In the genomic region with DNA sequence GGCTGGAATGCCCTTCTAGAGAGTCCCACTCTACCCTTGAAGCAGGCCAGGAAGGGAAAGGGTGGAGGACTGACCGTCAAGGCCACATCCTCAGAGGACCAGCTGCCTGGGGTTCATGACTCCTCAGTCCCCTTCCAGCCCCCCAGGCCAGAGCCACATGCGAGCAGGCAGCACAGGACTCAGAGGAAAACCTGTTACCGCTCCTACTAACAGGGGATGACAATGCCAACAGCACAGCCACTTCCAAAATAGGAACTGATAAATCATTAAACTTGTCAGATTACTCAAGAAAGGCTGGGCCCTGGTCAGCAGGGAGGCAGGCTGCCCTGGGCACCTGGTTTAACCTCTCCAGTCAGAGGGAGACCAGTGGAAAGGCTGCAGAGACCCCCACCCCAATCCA, we compare ENCODE assay signal across 23 cellular contexts.
A peak's percentile ranks its signal among the peaks of the same experiment; 100 is the strongest.
DNase-seq lines count a peak whose midpoint lies in the region; ATAC-seq, FAIRE-seq and TF ChIP-seq lines count a peak whose summit lies in the region.
"Had no signal": no experiment of that assay in that cellular context is flagged by ENCODE, and none has a peak within 500 bp of the region (broad histone marks: within the 10 kb centered on the region; RNA-seq: fewer than 3 reads in every experiment).

No MANE protein-coding gene starts in this region.

- no peak overlapping the region for H3K4ac ChIP-seq in H1 (replicated peaks; ENCODE audit: insufficient read length, low read depth, low read length)

- no peaks in the 10 kb centered on the region for H3K36me3 ChIP-seq in BLaER1 treated with 17β-estradiol and CSF1 and Interleukin-3, amounts not matched to agents 10 nM and 100 nM
- H3K36me3 ChIP-seq in H1 (ENCODE audit: control insufficient read depth in 2 of 4, insufficient read depth in 4 of 4, low read length in 3 of 4) (no peaks in the 10 kb centered on the region), BE2C (no peaks in the 10 kb centered on the region)
- H3K36me3 ChIP-seq: BLaER1 had no signal

- H3K9me3 ChIP-seq in BLaER1 treated with 17β-estradiol and CSF1 and Interleukin-3, amounts not matched to agents 10 nM and 100 nM (replicated peaks in 1 of 11): peaks cover 14 to 33% (median 25%) of the 10 kb centered on the region in 11 experiments; a peak in 21 of 22 replicates
- H3K9me3 ChIP-seq in H1 (ENCODE audit: insufficient read depth in 2 of 2, low read depth in 1 of 2, low read length in 1 of 2): no peaks in the 10 kb centered on the region
- H3K9me3 ChIP-seq in BE2C: no peaks in the 10 kb centered on the region

- no peak overlapping the region for H3K23ac ChIP-seq in H1 (ENCODE audit: insufficient read length)

- no peak overlapping the region for H3K18ac ChIP-seq in H1 (ENCODE audit: extremely low read depth, low read length)

- no peak overlapping the region for H4K5ac ChIP-seq in H1 (ENCODE audit: insufficient read length, low read depth, low read length)

- DNase-seq in A172 (ENCODE audit: low spot score): peak; percentile 33
- DNase-seq in H1 (ENCODE audit: low read depth in 1 of 2, low spot score in 2 of 2): no peak
- DNase-seq in left lobe of liver (ENCODE audit: low spot score): peak; percentile 45
- no peak for DNase-seq in NCI-H510A treated with DMSO at 0.1 percent for 48 hours (lab: John Stamatoyannopoulos, UW)
- DNase-seq in BE2C: no peak
- DNase-seq in amygdala (lab: John Stamatoyannopoulos, UW): no peak
- DNase-seq: 8988T; AML-193; Caco-2; Calu3; CD4-positive, alpha-beta T cell; CD8-positive, alpha-beta T cell; DMS79 treated with DMSO at 0.1 percent for 48 hours; GF-D8 had no signal

- H3K56ac ChIP-seq in H1 (replicated peaks; ENCODE audit: insufficient read length, low read depth, low read length): no peak overlapping the region

- no peak overlapping the region for H2BK20ac ChIP-seq in H1 (ENCODE audit: low read length)

- H3K14ac ChIP-seq in H1 (ENCODE audit: insufficient read length): no peak overlapping the region

- H3K4me2 ChIP-seq in BLaER1 treated with 17β-estradiol and CSF1 and Interleukin-3, amounts not matched to agents 10 nM and 100 nM: peak overlapping the region in 6 of 11 experiments; percentile 11 to 72 (median 54); a peak in 10 of 22 replicates
- H3K4me2 ChIP-seq in H1 (ENCODE audit: insufficient read depth in 1 of 2, low read depth in 2 of 2, low read length in 2 of 2): no peak overlapping the region
- H3K4me2 ChIP-seq: A549, BLaER1 had no signal

- no peak overlapping the region for H2AK5ac ChIP-seq in H1 (ENCODE audit: low read depth, low read length)

- H3K27me3 ChIP-seq in BLaER1 treated with 17β-estradiol and CSF1 and Interleukin-3, amounts not matched to agents 10 nM and 100 nM: no peaks in the 10 kb centered on the region
- H3K27me3 ChIP-seq in H1 (replicated peaks in 1 of 4; ENCODE audit: control insufficient read depth in 3 of 4, extremely low read depth in 1 of 4, insufficient read depth in 3 of 4, low read length in 3 of 4) (no peaks in the 10 kb centered on the region), BE2C (no peaks in the 10 kb centered on the region)
- H3K27me3 ChIP-seq: BLaER1 had no signal

- no peak for TF ChIP-seq RAD21 in H1 (IDR thresholded peaks at IDR 0.05 in 1 of 2, conservative IDR thresholded peaks at IDR 0.05 in 1 of 2; ENCODE audit: low read depth in 2 of 2, low read length in 2 of 2)

- no peak for TF ChIP-seq POLR2A in H1 (IDR thresholded peaks at IDR 0.05; ENCODE audit: control extremely low read depth in 1 of 2, low read depth in 2 of 2, low read length in 2 of 2)

- H3K4me3 ChIP-seq in BLaER1 treated with 17β-estradiol and CSF1 and Interleukin-3, amounts not matched to agents 10 nM and 100 nM: no peak overlapping the region
- H3K4me3 ChIP-seq in H1 (ENCODE audit: extremely low read depth in 1 of 4, insufficient read depth in 2 of 4, low read depth in 3 of 4, low read length in 4 of 4) (no peak overlapping the region), BE2C (ENCODE audit: low read depth, low read length) (no peak overlapping the region)
- H3K4me3 ChIP-seq: A549, BLaER1 had no signal

- peak overlapping the region; percentile 40; the same call in 1 of the 2 replicates for H4K8ac ChIP-seq in H1 (ENCODE audit: extremely low read depth, insufficient read depth, low read length)

- ATAC-seq in left lobe of liver (peak; percentile 86), GM21786 (IDR thresholded peaks at IDR 0.05; ENCODE audit: unreplicated experiment) (no peak)
- ATAC-seq: A549; CD8-positive, alpha-beta T cell had no signal

- no peaks in the 10 kb centered on the region for H3K79me1 ChIP-seq in H1 (ENCODE audit: low read depth, low read length)

- CTCF ChIA-PET in H1 (lab: Charles Lee; ENCODE audit: partially characterized antibody): interaction anchor here (0.6 kb wide), 1 partner anchor 41 kb away, joined by 3 read pairs; no protein-coding TSS in a partner anchor

- no peak overlapping the region for H2BK5ac ChIP-seq in H1 (ENCODE audit: low read depth, low read length)

- H2AFZ ChIP-seq in H1 (ENCODE audit: low read length): no peak overlapping the region

- H3K23me2 ChIP-seq in H1 (ENCODE audit: low read depth, low read length): no peaks in the 10 kb centered on the region

- H2BK12ac ChIP-seq in H1 (ENCODE audit: low read depth, low read length): no peak overlapping the region

- H2BK15ac ChIP-seq in H1 (ENCODE audit: low read length): no peak overlapping the region

- no peaks in the 10 kb centered on the region for H4K20me1 ChIP-seq in BLaER1 treated with 17β-estradiol and CSF1 and Interleukin-3, amounts not matched to agents 10 nM and 100 nM
- H4K20me1 ChIP-seq in H1 (replicated peaks in 1 of 2; ENCODE audit: control insufficient read depth in 1 of 2, insufficient read depth in 2 of 2, low read length in 2 of 2): no peaks in the 10 kb centered on the region
- H4K20me1 ChIP-seq: BLaER1 had no signal

- 0 out of 22 replicates have a peak overlapping the region, but pooled peaks of 1 of the 11 experiments have one; percentile 11 for H3K9ac ChIP-seq in BLaER1 treated with 17β-estradiol and CSF1 and Interleukin-3, amounts not matched to agents 10 nM and 100 nM
- no peak overlapping the region for H3K9ac ChIP-seq in H1 (replicated peaks in 1 of 4; ENCODE audit: extremely low read depth in 1 of 4, low read depth in 3 of 4, low read length in 3 of 4)
- H3K9ac ChIP-seq: BLaER1 had no signal

- no peaks in the 10 kb centered on the region for H3K79me2 ChIP-seq in H1 (ENCODE audit: control insufficient read depth in 1 of 2, insufficient read depth in 2 of 2, low read length in 2 of 2)

- FAIRE-seq in H1 (lab: Jason Lieb, UNC): no peak
- FAIRE-seq: A549, D721Med, G401.6, GM12891, GM19239 had no signal

- TF ChIP-seq CTCF in H1 (IDR thresholded peaks at IDR 0.05; ENCODE audit: control extremely low read depth in 1 of 3, insufficient read depth in 1 of 3, low read depth in 1 of 3, low read length in 3 of 3) (no peak), BE2C (IDR thresholded peaks at IDR 0.05; ENCODE audit: low read depth, low read length) (no peak)

- WGBS in H1 (ENCODE audit: extremely low coverage in 1 of 2, insufficient coverage in 1 of 2, insufficient read length in 1 of 2, insufficient replicate concordance in 2 of 2, low coverage in 1 of 2, low lambda C conversion rate in 2 of 2, missing lambda C conversion rate in 1 of 2), 2 experiments: 65% methylated on average over 3 of the region's 3 CpGs; no CpG with 5 or more reads in 1 of the 2 experiments

- POLR2A ChIA-PET in H1 (lab: Charles Lee; ENCODE audit: partially characterized antibody): no interaction called here

- TF ChIP-seq EP300 in H1 (IDR thresholded peaks at IDR 0.05; ENCODE audit: borderline replicate concordance in 1 of 2, low read depth in 2 of 2, low read length in 2 of 2): no peak

- H2BK120ac ChIP-seq in H1 (replicated peaks; ENCODE audit: low read depth, low read length): no peak overlapping the region

- no peak overlapping the region for H4K91ac ChIP-seq in H1 (replicated peaks; ENCODE audit: insufficient read length, low read length)

- H3K27ac ChIP-seq in BLaER1 treated with 17β-estradiol and CSF1 and Interleukin-3, amounts not matched to agents 10 nM and 100 nM: peak overlapping the region in 1 of 11 experiments; percentile 15; a peak in 1 of 22 replicates
- no peak overlapping the region for H3K27ac ChIP-seq in H1 (ENCODE audit: low read depth, low read length)
- H3K27ac ChIP-seq: A549, BLaER1, C4-2B had no signal

- peaks cover 0 to 24% (median 14%) of the 10 kb centered on the region in 10 experiments; a peak in 14 of 20 replicates for H3K4me1 ChIP-seq in BLaER1 treated with 17β-estradiol and CSF1 and Interleukin-3, amounts not matched to agents 10 nM and 100 nM
- H3K4me1 ChIP-seq in H1 (replicated peaks in 1 of 4; ENCODE audit: control insufficient read depth in 3 of 4, insufficient read depth in 4 of 4, low read length in 3 of 4) (no peaks in the 10 kb centered on the region), BE2C (no peaks in the 10 kb centered on the region)
- H3K4me1 ChIP-seq: Caco-2 had no signal

TF ChIP-seq in H1, 55 proteins besides CTCF, POLR2A, EP300 and RAD21:
- TF ChIP-seq CEBPB (IDR thresholded peaks at IDR 0.05; ENCODE audit: low read depth, low read length) (no peak), BRCA1 (IDR thresholded peaks at IDR 0.05; ENCODE audit: low read depth, low read length) (no peak), TCF12 (IDR thresholded peaks at IDR 0.05; ENCODE audit: low read depth, low read length) (no peak), JUN (IDR thresholded peaks at IDR 0.05; ENCODE audit: low read depth, low read length) (no peak)
- TF ChIP-seq, protein P1, sequence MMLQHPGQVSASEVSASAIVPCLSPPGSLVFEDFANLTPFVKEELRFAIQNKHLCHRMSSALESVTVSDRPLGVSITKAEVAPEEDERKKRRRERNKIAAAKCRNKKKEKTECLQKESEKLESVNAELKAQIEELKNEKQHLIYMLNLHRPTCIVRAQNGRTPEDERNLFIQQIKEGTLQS (IDR thresholded peaks at IDR 0.05; ENCODE audit: insufficient read depth, low read depth, low read length): no peak
TF ChIP-seq in H1: peak in this region for 0.

Comparison
In these comparisons a context has a peak if more than half of its experiments do, and no peak if none do; other contexts are left out.
1. DNase-seq: peak in A172 (single experiment) and left lobe of liver (single experiment); none in H1 (0 of 2), NCI-H510A treated with DMSO at 0.1 percent for 48 hours (single experiment), BE2C (single experiment) and amygdala (0 of 56).
2. H3K4me2 ChIP-seq: peak in BLaER1 treated with 17β-estradiol and CSF1 and Interleukin-3, amounts not matched to agents 10 nM and 100 nM (6 of 11); none in H1 (0 of 2).